In genomic region chr9:127742435-127743088, GRCh38 we compare ENCODE assay signal across 9 cellular contexts. TPM values are rescaled to one million over a fixed set of nuclear protein-coding genes. Genes with fewer than 3 reads are reported as not detected.
DNase-seq lines count a peak whose midpoint lies in the region; ATAC-seq and TF ChIP-seq lines count a peak whose summit lies in the region.
"Had no signal": no experiment of that assay in that cellular context is flagged by ENCODE, and none has a peak within 500 bp of the region (broad histone marks: within the 10 kb centered on the region; RNA-seq: fewer than 3 reads in every experiment).

No MANE protein-coding gene starts in this region.

- H3K27me3 ChIP-seq in endodermal cell (ENCODE audit: control insufficient read depth, insufficient read depth, low read length, poor library complexity, severe bottlenecking) (peaks cover 10% of the 10 kb centered on the region), neural cell (ENCODE audit: insufficient read depth, low read depth, low read length) (no peaks in the 10 kb centered on the region), MM.1S (replicated peaks; ENCODE audit: insufficient read depth, low read length) (no peaks in the 10 kb centered on the region)

- 2 to 3% methylated on average over 20 to 33 of the region's 33 CpGs for WGBS in endodermal cell (ENCODE audit: insufficient coverage in 1 of 2, insufficient read length in 1 of 2), 2 experiments

- H3K9me2 ChIP-seq in neural cell (ENCODE audit: insufficient read depth, low read length), result no peaks in the 10 kb centered on the region
- no peaks in the 10 kb centered on the region for H3K9me2 ChIP-seq in MM.1S (replicated peaks; ENCODE audit: insufficient read depth, low read length)

- peak; percentile 29 for TF ChIP-seq EP300 in neural cell (conservative IDR thresholded peaks at IDR 0.05; ENCODE audit: poor library complexity, severe bottlenecking)

- peak overlapping the region; percentile 70 for H3K27ac ChIP-seq in endodermal cell (ENCODE audit: low read depth, low read length)
- H3K27ac ChIP-seq in neural cell (ENCODE audit: low read length), result peak overlapping the region; percentile 64
- no peak overlapping the region for H3K27ac ChIP-seq in MM.1S (ENCODE audit: low read length)

- H3F3A ChIP-seq in neural cell (ENCODE audit: insufficient read depth, low read length, poor library complexity, severe bottlenecking), result no peaks in the 10 kb centered on the region
- 0 out of 2 replicates have a peak, but pooled peaks cover 7% of the 10 kb centered on the region for H3F3A ChIP-seq in MM.1S (ENCODE audit: insufficient read depth, low read length)

- H3K9me3 ChIP-seq in endodermal cell (ENCODE audit: control insufficient read depth, low read length), result no peaks in the 10 kb centered on the region
- no peaks in the 10 kb centered on the region for H3K9me3 ChIP-seq in neural cell (ENCODE audit: low read length)
- H3K9me3 ChIP-seq in MM.1S (replicated peaks; ENCODE audit: insufficient read depth, low read length), result no peaks in the 10 kb centered on the region

- peak; percentile 6 for TF ChIP-seq CTCF in endodermal cell (conservative IDR thresholded peaks at IDR 0.05)
- TF ChIP-seq CTCF in neural cell (IDR thresholded peaks at IDR 0.05; ENCODE audit: poor library complexity, severe bottlenecking), result peak; percentile 35
- TF ChIP-seq CTCF in MM.1S (IDR thresholded peaks at IDR 0.05; ENCODE audit: low read length), result no peak

- H3K4me3 ChIP-seq in endodermal cell (ENCODE audit: low read length) (peak overlapping the region; percentile 81), neural cell (ENCODE audit: low read length) (peak overlapping the region; percentile 57), MM.1S (ENCODE audit: low read length) (no peak overlapping the region)

- H3K4me3 Mint-ChIP-seq in endodermal cell, result peak overlapping the region; percentile 68
- H3K4me3 Mint-ChIP-seq: T-helper 17 cell had no signal

- H3K27me3 Mint-ChIP-seq in endodermal cell (ENCODE audit: insufficient read depth), result peaks cover 6% of the 10 kb centered on the region
- H3K27me3 Mint-ChIP-seq: T-helper 17 cell had no signal

- no peaks in the 10 kb centered on the region for H3K36me3 Mint-ChIP-seq in endodermal cell (ENCODE audit: low read depth)

- H3K79me2 ChIP-seq in neural cell (replicated peaks; ENCODE audit: insufficient read depth, low read length) (no peaks in the 10 kb centered on the region), MM.1S (ENCODE audit: low read length) (no peaks in the 10 kb centered on the region)

- H3K9me3 Mint-ChIP-seq in endodermal cell, result no peaks in the 10 kb centered on the region

- no peak for ATAC-seq in GM21390 (IDR thresholded peaks at IDR 0.05; ENCODE audit: unreplicated experiment)
- ATAC-seq: T-helper 17 cell had no signal

- no peaks in the 10 kb centered on the region for H3K36me3 ChIP-seq in endodermal cell (ENCODE audit: control insufficient read depth, insufficient read depth, low read length)
- H3K36me3 ChIP-seq in neural cell (ENCODE audit: insufficient read depth, low read length), result no peaks in the 10 kb centered on the region
- H3K36me3 ChIP-seq in MM.1S (replicated peaks; ENCODE audit: insufficient read depth, low read length), result no peaks in the 10 kb centered on the region

- H4K20me1 ChIP-seq in neural cell (ENCODE audit: insufficient read depth), result no peaks in the 10 kb centered on the region
- no peaks in the 10 kb centered on the region for H4K20me1 ChIP-seq in MM.1S (ENCODE audit: insufficient read depth, low read length)

- peak overlapping the region; percentile 91 for H3K27ac Mint-ChIP-seq in endodermal cell
- H3K27ac Mint-ChIP-seq: T-helper 17 cell had no signal

- peak; percentile 54 for TF ChIP-seq RAD21 in neural cell (conservative IDR thresholded peaks at IDR 0.05)

- peak; percentile 66 for DNase-seq in D341Med (ENCODE audit: low spot score)
- peak; percentile 97 for DNase-seq in NCI-H146 treated with DMSO at 0.1 percent for 48 hours (lab: John Stamatoyannopoulos, UW; ENCODE audit: unreplicated experiment)
- DNase-seq in endodermal cell, result peak; percentile 97
- DNase-seq in activated CD4-positive, alpha-beta T cell treated with anti-CD3 and anti-CD28 coated beads for 48 hours, result no peak
- no peak for DNase-seq in MM.1S
- DNase-seq in activated naive CD4-positive, alpha-beta T cell treated with anti-CD3 and anti-CD28 coated beads, Interleukin-2, amount 50 U/mL, for 16 hours, result no peak
- DNase-seq: T-helper 17 cell had no signal

- peaks cover 2% of the 10 kb centered on the region for H3K4me1 Mint-ChIP-seq in endodermal cell
- H3K4me1 Mint-ChIP-seq: T-helper 17 cell had no signal

- peak overlapping the region; percentile 63 for H3K4me2 ChIP-seq in neural cell (ENCODE audit: low read length)
- H3K4me2 ChIP-seq in MM.1S (ENCODE audit: low read depth, low read length), result no peak overlapping the region

- H3K4me1 ChIP-seq in endodermal cell (ENCODE audit: control insufficient read depth, insufficient read depth, low read length), result no peaks in the 10 kb centered on the region
- no peaks in the 10 kb centered on the region for H3K4me1 ChIP-seq in MM.1S (ENCODE audit: low read length)

- H2AFZ ChIP-seq in neural cell (ENCODE audit: low read depth, low read length) (no peak overlapping the region), MM.1S (ENCODE audit: low read length) (no peak overlapping the region)

- H3K9ac ChIP-seq in endodermal cell (ENCODE audit: extremely low read depth, low read length, poor library complexity, severe bottlenecking) (peak overlapping the region; percentile 47), neural cell (ENCODE audit: low read length) (peak overlapping the region; percentile 56), MM.1S (ENCODE audit: low read length) (no peak overlapping the region)

TF ChIP-seq in neural cell, 6 proteins besides CTCF, POLR2A, EP300 and RAD21:
- TF ChIP-seq SMC3 (conservative IDR thresholded peaks at IDR 0.05; ENCODE audit: poor library complexity) (peak; percentile 37), REST (IDR thresholded peaks at IDR 0.05; ENCODE audit: borderline replicate concordance) (no peak), POLR2AphosphoS5 (IDR thresholded peaks at IDR 0.05) (peak; percentile 75), MXI1 (conservative IDR thresholded peaks at IDR 0.05; ENCODE audit: poor library complexity, severe bottlenecking) (peak; percentile 53)
TF ChIP-seq in neural cell: peak in this region for 3.

RNA-seq across cellular contexts. Expression of gene TOR2A, which starts 7.5 kb away (rescaled TPM):
- total RNA-seq in endodermal cell, result 10 to 100 TPM; 15.7 to 16.7 TPM
- polyA plus RNA-seq in endodermal cell (2013, experiment 1 of 2), result 19.2 TPM
- 15.7 TPM for polyA plus RNA-seq in endodermal cell (2013, experiment 2 of 2)
- polyA plus RNA-seq in neural cell, result 54.1 and 59.7 TPM in 2 replicates
- 19.9 and 22.4 TPM in 2 replicates for polyA minus RNA-seq in neural cell

RNA-seq across cellular contexts. Expression of gene TTC16, which starts 26.7 kb away (rescaled TPM):
- not detected for total RNA-seq in endodermal cell
- not detected for polyA plus RNA-seq in endodermal cell (2013, experiment 1 of 2)
- polyA plus RNA-seq in endodermal cell (2013, experiment 2 of 2), result not detected
- 0.11 and 0.26 TPM in 2 replicates for polyA plus RNA-seq in neural cell
- polyA minus RNA-seq in neural cell, result not detected in 2 replicates

RNA-seq across cellular contexts. Expression of gene PTRH1, which starts 27.1 kb away (rescaled TPM):
- 10 to 100 TPM; 15.2 to 18.7 TPM for total RNA-seq in endodermal cell
- 8.2 TPM for polyA plus RNA-seq in endodermal cell (2013, experiment 1 of 2)
- 7.1 TPM for polyA plus RNA-seq in endodermal cell (2013, experiment 2 of 2)
- polyA plus RNA-seq in neural cell, result 20.0 and 21.9 TPM in 2 replicates
- 11.7 and 12.8 TPM in 2 replicates for polyA minus RNA-seq in neural cell

RNA-seq across cellular contexts. Expression of gene CFAP157, which starts 35.8 kb away (rescaled TPM):
- under 1 TPM; 0.20 to 0.44 TPM for total RNA-seq in endodermal cell
- 0.14 TPM for polyA plus RNA-seq in endodermal cell (2013, experiment 1 of 2)
- polyA plus RNA-seq in endodermal cell (2013, experiment 2 of 2), result 0.21 TPM
- 1.3 and 1.6 TPM in 2 replicates for polyA plus RNA-seq in neural cell
- polyA minus RNA-seq in neural cell, result not detected in 2 replicates

RNA-seq across cellular contexts. Expression of gene SH2D3C, which starts 35.9 kb away (rescaled TPM):
- 1 to 10 TPM in 1 of 2 donors, under 1 TPM in 1; 0.77 to 1.4 TPM for total RNA-seq in endodermal cell
- polyA plus RNA-seq in endodermal cell (2013, experiment 1 of 2), result 5.3 TPM
- 5.3 TPM for polyA plus RNA-seq in endodermal cell (2013, experiment 2 of 2)
- polyA plus RNA-seq in neural cell, result 14.5 and 19.4 TPM in 2 replicates
- 19.2 and 23.9 TPM in 2 replicates for polyA minus RNA-seq in neural cell

Comparison
In these comparisons a context has a peak if more than half of its experiments do, and no peak if none do; other contexts are left out.
1. DNase-seq: peak in D341Med (single experiment), NCI-H146 treated with DMSO at 0.1 percent for 48 hours (single experiment) and endodermal cell (single experiment); none in activated CD4-positive, alpha-beta T cell treated with anti-CD3 and anti-CD28 coated beads for 48 hours (single experiment), MM.1S (single experiment) and activated naive CD4-positive, alpha-beta T cell treated with anti-CD3 and anti-CD28 coated beads, Interleukin-2, amount 50 U/mL, for 16 hours (single experiment).